In genomic region chrX:68672581-68673318, GRCh38 we compare ENCODE assay signal across 1 cellular context.
TF ChIP-seq lines count a peak whose summit lies in the region.

No MANE protein-coding gene starts in this region.

TF ChIP-seq in H1, 55 proteins besides CTCF, POLR2A, EP300 and RAD21 (continued from another document):
- no peak for TF ChIP-seq USF2 (IDR thresholded peaks at IDR 0.05; ENCODE audit: low read length)
- TF ChIP-seq PHF8 (conservative IDR thresholded peaks at IDR 0.05; ENCODE audit: low read depth, low read length), result no peak
- no peak for TF ChIP-seq HDAC2 (IDR thresholded peaks at IDR 0.05; ENCODE audit: borderline replicate concordance in 1 of 2, low read depth in 2 of 2, low read length in 2 of 2)
- TF ChIP-seq E2F6 (IDR thresholded peaks at IDR 0.05), result no peak
- TF ChIP-seq JUND (IDR thresholded peaks at IDR 0.05; ENCODE audit: low read length), result no peak
- TF ChIP-seq KDM4A (IDR thresholded peaks at IDR 0.05; ENCODE audit: low read depth, low read length, severe bottlenecking), result no peak
- no peak for TF ChIP-seq TBP (IDR thresholded peaks at IDR 0.05; ENCODE audit: low read depth, low read length)
- TF ChIP-seq ATF2 (IDR thresholded peaks at IDR 0.05; ENCODE audit: low read length), result no peak
- TF ChIP-seq SUZ12 (IDR thresholded peaks at IDR 0.05; ENCODE audit: low read length), result no peak
- TF ChIP-seq YY1 (IDR thresholded peaks at IDR 0.05; ENCODE audit: low read depth, low read length), result no peak
- no peak for TF ChIP-seq SP2 (IDR thresholded peaks at IDR 0.05; ENCODE audit: low read length)
- no peak for TF ChIP-seq CTBP2 (IDR thresholded peaks at IDR 0.05; ENCODE audit: borderline replicate concordance, insufficient read depth, insufficient read length, low read length)
- TF ChIP-seq TAF1 (IDR thresholded peaks at IDR 0.05; ENCODE audit: low read depth, low read length), result no peak
